In the genomic region with DNA sequence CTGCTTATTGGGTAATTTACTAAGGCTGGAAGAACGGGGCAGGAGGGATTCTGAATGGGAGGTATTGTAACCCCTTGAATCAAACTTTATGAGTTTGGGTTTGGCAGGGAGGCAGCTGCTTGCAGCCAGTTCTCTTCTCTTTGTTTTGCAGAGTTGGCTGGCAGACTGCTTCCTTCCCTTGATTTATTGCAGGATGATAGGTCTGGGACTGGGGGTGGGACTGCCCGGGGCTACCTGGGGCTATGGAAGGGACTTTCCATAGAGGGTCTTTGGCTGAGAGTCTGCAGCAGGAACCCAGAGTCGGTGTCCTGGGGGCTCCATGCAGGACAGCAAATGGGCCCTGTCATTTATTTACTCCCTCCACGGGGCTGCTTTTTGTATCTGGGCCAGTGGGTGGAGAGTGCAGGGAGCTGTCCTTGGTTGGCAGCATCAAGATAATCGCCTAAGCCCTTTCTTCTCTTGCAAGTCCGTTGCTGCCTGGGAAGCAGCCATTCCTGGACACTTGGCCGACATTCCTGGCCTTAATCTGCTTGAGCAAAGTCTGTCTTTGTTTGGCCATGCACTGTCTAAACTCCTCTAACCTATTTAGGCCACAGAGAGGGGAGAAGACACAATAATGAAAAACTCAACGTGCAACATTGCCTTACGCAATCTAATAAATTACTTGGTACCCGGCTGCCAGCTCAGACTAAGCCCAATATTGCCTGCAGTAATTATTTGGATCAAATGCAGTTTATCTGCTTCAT, we compare ENCODE assay signal across 12 cellular contexts.
DNase-seq lines count a peak whose midpoint lies in the region; ATAC-seq, FAIRE-seq and TF ChIP-seq lines count a peak whose summit lies in the region.
"Had no signal": no experiment of that assay in that cellular context is flagged by ENCODE, and none has a peak within 500 bp of the region (broad histone marks: within the 10 kb centered on the region; RNA-seq: fewer than 3 reads in every experiment).

No MANE protein-coding gene starts in this region.

- H3K27me3 Mint-ChIP-seq in stimulated activated naive CD8-positive, alpha-beta T cell treated with anti-CD3 and anti-CD28 coated beads, Interleukin-15, amount 100 ng/mL, for 72 hours, result peaks cover 39% of the 10 kb centered on the region

- H3K9me3 ChIP-seq in cardiac muscle cell (ENCODE audit: low read depth) (no peaks in the 10 kb centered on the region), left ventricle myocardium inferior (replicated peaks) (no peaks in the 10 kb centered on the region), adipocyte (ENCODE audit: control insufficient read depth, low read length) (peaks cover under 1% of the 10 kb centered on the region)

- H3K9ac ChIP-seq in adipocyte (ENCODE audit: low read length), result no peak overlapping the region

- H3K4me3 ChIP-seq in cardiac muscle cell, result no peak overlapping the region
- no peak overlapping the region for H3K4me3 ChIP-seq in left ventricle myocardium inferior
- no peak overlapping the region for H3K4me3 ChIP-seq in adipocyte (ENCODE audit: low read length)

- no peaks in the 10 kb centered on the region for H3K36me3 ChIP-seq in cardiac muscle cell
- no peaks in the 10 kb centered on the region for H3K36me3 ChIP-seq in left ventricle myocardium inferior
- no peaks in the 10 kb centered on the region for H3K36me3 ChIP-seq in adipocyte (ENCODE audit: control insufficient read depth, insufficient read depth, low read length, severe bottlenecking)

- no peak for FAIRE-seq in urothelium cell line (lab: Jason Lieb, UNC)
- no peak for FAIRE-seq in GM12891 (lab: Jason Lieb, UNC)

- no peak overlapping the region for H3K4me3 Mint-ChIP-seq in stimulated activated naive CD8-positive, alpha-beta T cell treated with anti-CD3 and anti-CD28 coated beads, Interleukin-15, amount 100 ng/mL, for 72 hours
- H3K4me3 Mint-ChIP-seq: B cell; IgD-negative memory B cell; stimulated activated naive CD8-positive, alpha-beta T cell treated with anti-CD3 and anti-CD28 coated beads, Interleukin-15, Interleukin-2, amounts not matched to agents 100 ng/mL and 50 ng/mL, for 24 hours had no signal

- no peaks in the 10 kb centered on the region for H3K9me3 Mint-ChIP-seq in stimulated activated naive CD8-positive, alpha-beta T cell treated with anti-CD3 and anti-CD28 coated beads, Interleukin-15, amount 100 ng/mL, for 72 hours
- H3K9me3 Mint-ChIP-seq: IgD-negative memory B cell; stimulated activated naive CD8-positive, alpha-beta T cell treated with anti-CD3 and anti-CD28 coated beads, Interleukin-15, Interleukin-2, amounts not matched to agents 100 ng/mL and 50 ng/mL, for 24 hours had no signal

- H3K4me1 ChIP-seq in cardiac muscle cell (ENCODE audit: low read depth) (no peaks in the 10 kb centered on the region), left ventricle myocardium inferior (no peaks in the 10 kb centered on the region), adipocyte (ENCODE audit: control insufficient read depth, insufficient read depth, low read length) (peaks cover 5% of the 10 kb centered on the region)

- no peak for ATAC-seq in stimulated activated naive CD8-positive, alpha-beta T cell treated with anti-CD3 and anti-CD28 coated beads, Interleukin-15, amount 100 ng/mL, for 72 hours

- no peaks in the 10 kb centered on the region for H3K4me1 Mint-ChIP-seq in stimulated activated naive CD8-positive, alpha-beta T cell treated with anti-CD3 and anti-CD28 coated beads, Interleukin-15, amount 100 ng/mL, for 72 hours
- H3K4me1 Mint-ChIP-seq: B cell had no signal

- TF ChIP-seq CTCF in cardiac muscle cell (IDR thresholded peaks at IDR 0.05; ENCODE audit: low read depth, low read length) (no peak), left ventricle myocardium inferior (IDR thresholded peaks at IDR 0.05; ENCODE audit: borderline replicate concordance) (no peak)

- no peak overlapping the region for H3K27ac ChIP-seq in cardiac muscle cell
- H3K27ac ChIP-seq in left ventricle myocardium inferior (replicated peaks), result no peak overlapping the region

- intact Hi-C loops in left ventricle myocardium inferior (cut with micrococcal nuclease), result no loop called here

- peak; percentile 32 to 72 for DNase-seq in cardiac muscle cell (ENCODE audit: low read depth in 1 of 2, low spot score in 1 of 2)
- DNase-seq in left ventricle myocardium inferior, result no peak
- DNase-seq in adipocyte (ENCODE audit: low read depth), result peak; percentile 13
- peak; percentile 37 to 44 for DNase-seq in hippocampal formation (lab: John Stamatoyannopoulos, UW)
- DNase-seq in urothelium cell line (ENCODE audit: low spot score), result peak; percentile 23
- no peak for DNase-seq in NCI-H526 treated with DMSO at 0.1 percent for 48 hours (lab: John Stamatoyannopoulos, UW)
- no peak for DNase-seq in GM12891 (ENCODE audit: insufficient read length, low spot score)
- DNase-seq in stimulated activated naive CD8-positive, alpha-beta T cell treated with anti-CD3 and anti-CD28 coated beads, Interleukin-15, amount 100 ng/mL, for 72 hours, result no peak
- DNase-seq: activated CD4-positive, alpha-beta T cell treated with anti-CD3 and anti-CD28 coated beads for 4 hours had no signal

- H3K27ac Mint-ChIP-seq in stimulated activated naive CD8-positive, alpha-beta T cell treated with anti-CD3 and anti-CD28 coated beads, Interleukin-15, amount 100 ng/mL, for 72 hours, result no peak overlapping the region
- H3K27ac Mint-ChIP-seq: B cell; IgD-negative memory B cell; stimulated activated naive CD8-positive, alpha-beta T cell treated with anti-CD3 and anti-CD28 coated beads, Interleukin-15, Interleukin-2, amounts not matched to agents 100 ng/mL and 50 ng/mL, for 24 hours had no signal

- TF ChIP-seq POLR2A in GM12891 (IDR thresholded peaks at IDR 0.05; ENCODE audit: low read depth, low read length), result no peak

- H3K27me3 ChIP-seq in cardiac muscle cell (peaks cover 9% of the 10 kb centered on the region), left ventricle myocardium inferior (ENCODE audit: low read depth) (peaks cover 75% of the 10 kb centered on the region), adipocyte (replicated peaks; ENCODE audit: control insufficient read depth, insufficient read depth, low read length) (peaks cover 20% of the 10 kb centered on the region)

TF ChIP-seq in GM12891, 5 proteins besides CTCF, POLR2A, EP300 and RAD21:
- TF ChIP-seq PAX5 (IDR thresholded peaks at IDR 0.05; ENCODE audit: insufficient read depth, low read length, severe bottlenecking) (no peak), SPI1 (IDR thresholded peaks at IDR 0.05; ENCODE audit: low read depth, low read length) (no peak), POU2F2 (IDR thresholded peaks at IDR 0.05; ENCODE audit: low read depth, low read length) (no peak), TAF1 (IDR thresholded peaks at IDR 0.05; ENCODE audit: low read depth, low read length) (no peak), POLR2AphosphoS5 (IDR thresholded peaks at IDR 0.05; ENCODE audit: low read depth, low read length) (no peak)

Comparison
In these comparisons a context has a peak if more than half of its experiments do, and no peak if none do; other contexts are left out.
1. DNase-seq: peak in cardiac muscle cell (2 of 2), adipocyte (single experiment), hippocampal formation (2 of 2) and urothelium cell line (single experiment); none in left ventricle myocardium inferior (single experiment), NCI-H526 treated with DMSO at 0.1 percent for 48 hours (single experiment), GM12891 (single experiment) and stimulated activated naive CD8-positive, alpha-beta T cell treated with anti-CD3 and anti-CD28 coated beads, Interleukin-15, amount 100 ng/mL, for 72 hours (0 of 2).